8 cellular contexts compared by ENCODE assay signal in the genomic region with DNA sequence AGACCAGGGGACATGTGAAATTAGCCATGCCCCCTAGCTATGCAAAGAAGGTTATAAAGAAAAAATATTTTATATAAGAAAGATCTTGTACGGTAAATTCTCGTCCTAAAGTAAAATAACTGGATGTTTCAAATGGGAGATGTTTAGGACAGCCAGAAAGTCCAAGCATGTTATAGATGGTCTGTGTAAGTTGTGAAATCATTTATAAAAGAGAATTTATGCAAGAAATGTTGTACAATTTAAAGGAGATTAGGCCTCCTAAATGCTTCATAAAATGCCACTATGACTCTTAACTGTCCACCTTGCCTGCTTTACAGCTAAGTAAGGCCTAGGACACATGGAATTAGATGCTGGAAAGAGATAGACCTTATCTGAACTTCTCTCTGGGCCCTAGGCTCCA.
"Had no signal": no experiment of that assay in that cellular context is flagged by ENCODE, and none has a peak within 500 bp of the region (broad histone marks: within the 10 kb centered on the region; RNA-seq: fewer than 3 reads in every experiment).

No MANE protein-coding gene starts in this region.

- ATAC-seq: activated CD4-positive, CD25-positive, alpha-beta regulatory T cell treated with anti-CD3 and anti-CD28 coated beads, Interleukin-2, amount 50 U/mL, for 24 hours; esophagus mucosa; left colon; stimulated activated naive CD8-positive, alpha-beta T cell treated with anti-CD3 and anti-CD28 coated beads, Interleukin-15, Interleukin-2, amounts not matched to agents 100 U/mL and 50 U/mL, for 24 hours had no signal

- H3K4me1 ChIP-seq: suprapubic skin, upper lobe of left lung had no signal

- H3K9me3 ChIP-seq: suprapubic skin had no signal

- H3K27me3 ChIP-seq: suprapubic skin, upper lobe of left lung had no signal

- H3K27ac ChIP-seq: suprapubic skin, upper lobe of left lung had no signal

- H3K4me3 ChIP-seq: suprapubic skin, upper lobe of left lung had no signal

- DNase-seq: activated naive CD4-positive, alpha-beta T cell treated with anti-CD3 and anti-CD28 coated beads, Interleukin-2, amount 10 ng/mL, durations not matched to agents 7 days and 5 days; left colon; stimulated activated CD4-positive, alpha-beta T cell treated with anti-CD3 and anti-CD28 coated beads, Interleukin-2, amount 100 ng/mL, for 48 hours; stimulated activated naive CD8-positive, alpha-beta T cell treated with anti-CD3 and anti-CD28 coated beads, Interleukin-15, Interleukin-2, amounts not matched to agents 100 U/mL and 50 U/mL, for 24 hours; upper lobe of left lung had no signal

- H3K36me3 ChIP-seq: suprapubic skin, upper lobe of left lung had no signal
